ENCODE assay signal across 1 cellular context in the genomic region with DNA sequence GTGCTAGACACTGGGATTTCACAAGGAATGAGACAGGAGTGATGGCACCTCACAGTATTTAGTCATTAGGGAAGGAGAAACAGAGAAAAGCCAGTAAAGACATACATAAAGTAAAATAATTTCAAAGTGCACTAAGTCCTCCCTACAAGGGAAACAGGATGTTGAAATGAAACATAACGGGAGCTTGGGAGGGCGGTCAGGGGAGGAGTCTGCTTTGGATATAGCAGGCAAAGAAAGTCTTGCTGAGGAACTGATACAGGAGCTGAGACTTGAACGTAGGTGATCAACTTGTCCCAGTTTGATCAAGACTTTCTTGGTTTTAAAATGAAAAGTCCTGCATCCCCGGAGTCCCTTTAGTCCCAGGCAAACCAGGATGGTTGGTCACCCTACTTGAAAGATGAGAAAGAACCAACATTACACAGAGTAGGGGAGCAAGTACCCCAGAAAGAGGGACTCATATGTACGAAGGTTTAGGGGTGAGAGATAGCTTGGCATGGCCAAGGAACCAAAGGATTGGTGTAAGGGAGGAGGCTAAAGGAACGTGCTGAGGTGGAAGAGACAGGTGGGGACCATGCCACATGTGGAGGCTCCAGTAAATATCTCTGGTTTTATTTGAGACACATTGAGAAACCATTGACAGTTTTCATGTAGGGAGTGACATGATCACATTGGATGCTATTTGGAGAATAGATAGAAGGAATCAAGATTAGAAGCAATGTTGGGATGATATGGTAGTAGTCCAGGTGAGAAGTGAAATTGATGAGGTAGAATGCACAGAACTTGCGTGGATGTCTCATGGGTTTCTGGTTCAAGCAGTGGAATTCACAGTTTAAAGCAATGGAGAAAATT.
TF ChIP-seq lines count a peak whose summit lies in the region.

No MANE protein-coding gene starts in this region.

TF ChIP-seq in K562, 482 proteins besides CTCF, POLR2A, EP300 and RAD21 (continued from another document and continues in another):
- TF ChIP-seq, protein P1, sequence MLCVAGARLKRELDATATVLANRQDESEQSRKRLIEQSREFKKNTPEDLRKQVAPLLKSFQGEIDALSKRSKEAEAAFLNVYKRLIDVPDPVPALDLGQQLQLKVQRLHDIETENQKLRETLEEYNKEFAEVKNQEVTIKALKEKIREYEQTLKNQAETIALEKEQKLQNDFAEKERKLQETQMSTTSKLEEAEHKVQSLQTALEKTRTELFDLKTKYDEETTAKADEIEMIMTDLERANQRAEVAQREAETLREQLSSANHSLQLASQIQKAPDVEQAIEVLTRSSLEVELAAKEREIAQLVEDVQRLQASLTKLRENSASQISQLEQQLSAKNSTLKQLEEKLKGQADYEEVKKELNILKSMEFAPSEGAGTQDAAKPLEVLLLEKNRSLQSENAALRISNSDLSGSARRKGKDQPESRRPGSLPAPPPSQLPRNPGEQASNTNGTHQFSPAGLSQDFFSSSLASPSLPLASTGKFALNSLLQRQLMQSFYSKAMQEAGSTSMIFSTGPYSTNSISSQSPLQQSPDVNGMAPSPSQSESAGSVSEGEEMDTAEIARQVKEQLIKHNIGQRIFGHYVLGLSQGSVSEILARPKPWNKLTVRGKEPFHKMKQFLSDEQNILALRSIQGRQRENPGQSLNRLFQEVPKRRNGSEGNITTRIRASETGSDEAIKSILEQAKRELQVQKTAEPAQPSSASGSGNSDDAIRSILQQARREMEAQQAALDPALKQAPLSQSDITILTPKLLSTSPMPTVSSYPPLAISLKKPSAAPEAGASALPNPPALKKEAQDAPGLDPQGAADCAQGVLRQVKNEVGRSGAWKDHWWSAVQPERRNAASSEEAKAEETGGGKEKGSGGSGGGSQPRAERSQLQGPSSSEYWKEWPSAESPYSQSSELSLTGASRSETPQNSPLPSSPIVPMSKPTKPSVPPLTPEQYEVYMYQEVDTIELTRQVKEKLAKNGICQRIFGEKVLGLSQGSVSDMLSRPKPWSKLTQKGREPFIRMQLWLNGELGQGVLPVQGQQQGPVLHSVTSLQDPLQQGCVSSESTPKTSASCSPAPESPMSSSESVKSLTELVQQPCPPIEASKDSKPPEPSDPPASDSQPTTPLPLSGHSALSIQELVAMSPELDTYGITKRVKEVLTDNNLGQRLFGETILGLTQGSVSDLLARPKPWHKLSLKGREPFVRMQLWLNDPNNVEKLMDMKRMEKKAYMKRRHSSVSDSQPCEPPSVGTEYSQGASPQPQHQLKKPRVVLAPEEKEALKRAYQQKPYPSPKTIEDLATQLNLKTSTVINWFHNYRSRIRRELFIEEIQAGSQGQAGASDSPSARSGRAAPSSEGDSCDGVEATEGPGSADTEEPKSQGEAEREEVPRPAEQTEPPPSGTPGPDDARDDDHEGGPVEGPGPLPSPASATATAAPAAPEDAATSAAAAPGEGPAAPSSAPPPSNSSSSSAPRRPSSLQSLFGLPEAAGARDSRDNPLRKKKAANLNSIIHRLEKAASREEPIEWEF (CRISPR knock-in tag; IDR thresholded peaks at IDR 0.05), result no peak
- TF ChIP-seq ERF (CRISPR knock-in tag; IDR thresholded peaks at IDR 0.05), result peak; percentile 99
- TF ChIP-seq IRF2 (CRISPR knock-in tag; IDR thresholded peaks at IDR 0.05), result no peak
- TF ChIP-seq HIVEP1 (CRISPR knock-in tag; IDR thresholded peaks at IDR 0.05), result peak; percentile 85; the same call in 1 of the 2 replicates
- peak; percentile 95 for TF ChIP-seq ZNF586 (CRISPR knock-in tag; conservative IDR thresholded peaks at IDR 0.05)
- no peak for TF ChIP-seq ZNF311 (CRISPR knock-in tag; IDR thresholded peaks at IDR 0.05)
- peak; percentile 95 for TF ChIP-seq HMG20B (CRISPR knock-in tag; IDR thresholded peaks at IDR 0.05)
- TF ChIP-seq CBX8 (IDR thresholded peaks at IDR 0.05; ENCODE audit: borderline replicate concordance, extremely low read depth, low read depth, low read length, poor library complexity, severe bottlenecking), result no peak
- 0 out of 2 replicates have a peak, but pooled peaks have one; percentile 32 for TF ChIP-seq ZNF551 (CRISPR knock-in tag; IDR thresholded peaks at IDR 0.05)
- TF ChIP-seq FOXA1 (IDR thresholded peaks at IDR 0.05; ENCODE audit: borderline replicate concordance), result no peak
- no peak for TF ChIP-seq POLR3G (IDR thresholded peaks at IDR 0.05; ENCODE audit: extremely low read depth, insufficient read length, insufficient replicate concordance)
- TF ChIP-seq, protein P2, sequence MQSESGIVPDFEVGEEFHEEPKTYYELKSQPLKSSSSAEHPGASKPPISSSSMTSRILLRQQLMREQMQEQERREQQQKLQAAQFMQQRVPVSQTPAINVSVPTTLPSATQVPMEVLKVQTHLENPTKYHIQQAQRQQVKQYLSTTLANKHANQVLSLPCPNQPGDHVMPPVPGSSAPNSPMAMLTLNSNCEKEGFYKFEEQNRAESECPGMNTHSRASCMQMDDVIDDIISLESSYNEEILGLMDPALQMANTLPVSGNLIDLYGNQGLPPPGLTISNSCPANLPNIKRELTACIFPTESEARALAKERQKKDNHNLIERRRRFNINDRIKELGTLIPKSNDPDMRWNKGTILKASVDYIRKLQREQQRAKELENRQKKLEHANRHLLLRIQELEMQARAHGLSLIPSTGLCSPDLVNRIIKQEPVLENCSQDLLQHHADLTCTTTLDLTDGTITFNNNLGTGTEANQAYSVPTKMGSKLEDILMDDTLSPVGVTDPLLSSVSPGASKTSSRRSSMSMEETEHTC (IDR thresholded peaks at IDR 0.05), result no peak
- TF ChIP-seq, protein P3, sequence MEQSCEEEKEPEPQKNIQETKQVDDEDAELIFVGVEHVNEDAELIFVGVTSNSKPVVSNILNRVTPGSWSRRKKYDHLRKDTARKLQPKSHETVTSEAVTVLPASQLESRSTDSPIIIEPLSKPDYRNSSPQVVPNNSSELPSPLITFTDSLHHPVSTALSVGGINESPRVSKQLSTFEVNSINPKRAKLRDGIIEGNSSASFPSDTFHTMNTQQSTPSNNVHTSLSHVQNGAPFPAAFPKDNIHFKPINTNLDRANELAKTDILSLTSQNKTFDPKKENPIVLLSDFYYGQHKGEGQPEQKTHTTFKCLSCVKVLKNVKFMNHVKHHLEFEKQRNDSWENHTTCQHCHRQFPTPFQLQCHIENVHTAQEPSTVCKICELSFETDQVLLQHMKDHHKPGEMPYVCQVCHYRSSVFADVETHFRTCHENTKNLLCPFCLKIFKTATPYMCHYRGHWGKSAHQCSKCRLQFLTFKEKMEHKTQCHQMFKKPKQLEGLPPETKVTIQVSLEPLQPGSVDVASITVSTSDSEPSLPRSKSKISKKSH (CRISPR knock-in tag; IDR thresholded peaks at IDR 0.05), result peak; percentile 80; the same call in 1 of the 2 replicates
- TF ChIP-seq, protein P4, sequence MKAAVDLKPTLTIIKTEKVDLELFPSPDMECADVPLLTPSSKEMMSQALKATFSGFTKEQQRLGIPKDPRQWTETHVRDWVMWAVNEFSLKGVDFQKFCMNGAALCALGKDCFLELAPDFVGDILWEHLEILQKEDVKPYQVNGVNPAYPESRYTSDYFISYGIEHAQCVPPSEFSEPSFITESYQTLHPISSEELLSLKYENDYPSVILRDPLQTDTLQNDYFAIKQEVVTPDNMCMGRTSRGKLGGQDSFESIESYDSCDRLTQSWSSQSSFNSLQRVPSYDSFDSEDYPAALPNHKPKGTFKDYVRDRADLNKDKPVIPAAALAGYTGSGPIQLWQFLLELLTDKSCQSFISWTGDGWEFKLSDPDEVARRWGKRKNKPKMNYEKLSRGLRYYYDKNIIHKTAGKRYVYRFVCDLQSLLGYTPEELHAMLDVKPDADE (conservative IDR thresholded peaks at IDR 0.05; ENCODE audit: control insufficient read depth, low read depth, low read length), result no peak
- 0 out of 2 replicates have a peak, but pooled peaks have one; percentile 59 for TF ChIP-seq ELF2 (CRISPR knock-in tag; IDR thresholded peaks at IDR 0.05)
- no peak for TF ChIP-seq MTF1 (CRISPR knock-in tag; IDR thresholded peaks at IDR 0.05; ENCODE audit: borderline replicate concordance)
- peak; percentile 53; the same call in 1 of the 2 replicates for TF ChIP-seq ZNF778 (CRISPR knock-in tag; IDR thresholded peaks at IDR 0.05)
- TF ChIP-seq, protein P5, sequence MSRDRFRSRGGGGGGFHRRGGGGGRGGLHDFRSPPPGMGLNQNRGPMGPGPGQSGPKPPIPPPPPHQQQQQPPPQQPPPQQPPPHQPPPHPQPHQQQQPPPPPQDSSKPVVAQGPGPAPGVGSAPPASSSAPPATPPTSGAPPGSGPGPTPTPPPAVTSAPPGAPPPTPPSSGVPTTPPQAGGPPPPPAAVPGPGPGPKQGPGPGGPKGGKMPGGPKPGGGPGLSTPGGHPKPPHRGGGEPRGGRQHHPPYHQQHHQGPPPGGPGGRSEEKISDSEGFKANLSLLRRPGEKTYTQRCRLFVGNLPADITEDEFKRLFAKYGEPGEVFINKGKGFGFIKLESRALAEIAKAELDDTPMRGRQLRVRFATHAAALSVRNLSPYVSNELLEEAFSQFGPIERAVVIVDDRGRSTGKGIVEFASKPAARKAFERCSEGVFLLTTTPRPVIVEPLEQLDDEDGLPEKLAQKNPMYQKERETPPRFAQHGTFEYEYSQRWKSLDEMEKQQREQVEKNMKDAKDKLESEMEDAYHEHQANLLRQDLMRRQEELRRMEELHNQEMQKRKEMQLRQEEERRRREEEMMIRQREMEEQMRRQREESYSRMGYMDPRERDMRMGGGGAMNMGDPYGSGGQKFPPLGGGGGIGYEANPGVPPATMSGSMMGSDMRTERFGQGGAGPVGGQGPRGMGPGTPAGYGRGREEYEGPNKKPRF (IDR thresholded peaks at IDR 0.05; ENCODE audit: low read depth, low read length), result no peak
- no peak for TF ChIP-seq TAF7 (tag; IDR thresholded peaks at IDR 0.05)
- TF ChIP-seq KAT7 (CRISPR knock-in tag; IDR thresholded peaks at IDR 0.05; ENCODE audit: borderline replicate concordance), result no peak
- TF ChIP-seq TEAD2 (tag; IDR thresholded peaks at IDR 0.05), result no peak
- peak; percentile 84 for TF ChIP-seq ZFP1 (CRISPR knock-in tag; IDR thresholded peaks at IDR 0.05)
- no peak for TF ChIP-seq EHMT2 (IDR thresholded peaks at IDR 0.05)
- TF ChIP-seq ZNF436 (CRISPR knock-in tag; IDR thresholded peaks at IDR 0.05), result peak; percentile 96
- TF ChIP-seq, protein P6, sequence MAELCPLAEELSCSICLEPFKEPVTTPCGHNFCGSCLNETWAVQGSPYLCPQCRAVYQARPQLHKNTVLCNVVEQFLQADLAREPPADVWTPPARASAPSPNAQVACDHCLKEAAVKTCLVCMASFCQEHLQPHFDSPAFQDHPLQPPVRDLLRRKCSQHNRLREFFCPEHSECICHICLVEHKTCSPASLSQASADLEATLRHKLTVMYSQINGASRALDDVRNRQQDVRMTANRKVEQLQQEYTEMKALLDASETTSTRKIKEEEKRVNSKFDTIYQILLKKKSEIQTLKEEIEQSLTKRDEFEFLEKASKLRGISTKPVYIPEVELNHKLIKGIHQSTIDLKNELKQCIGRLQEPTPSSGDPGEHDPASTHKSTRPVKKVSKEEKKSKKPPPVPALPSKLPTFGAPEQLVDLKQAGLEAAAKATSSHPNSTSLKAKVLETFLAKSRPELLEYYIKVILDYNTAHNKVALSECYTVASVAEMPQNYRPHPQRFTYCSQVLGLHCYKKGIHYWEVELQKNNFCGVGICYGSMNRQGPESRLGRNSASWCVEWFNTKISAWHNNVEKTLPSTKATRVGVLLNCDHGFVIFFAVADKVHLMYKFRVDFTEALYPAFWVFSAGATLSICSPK (IDR thresholded peaks at IDR 0.05; ENCODE audit: borderline replicate concordance), result no peak
- TF ChIP-seq OTX1 (CRISPR knock-in tag; IDR thresholded peaks at IDR 0.05), result peak; percentile 99
- TF ChIP-seq TEAD1 (CRISPR knock-in tag; IDR thresholded peaks at IDR 0.05), result peak in 1 of 2 experiments; percentile 89; a peak in 2 of 4 replicates
- TF ChIP-seq, protein P7, sequence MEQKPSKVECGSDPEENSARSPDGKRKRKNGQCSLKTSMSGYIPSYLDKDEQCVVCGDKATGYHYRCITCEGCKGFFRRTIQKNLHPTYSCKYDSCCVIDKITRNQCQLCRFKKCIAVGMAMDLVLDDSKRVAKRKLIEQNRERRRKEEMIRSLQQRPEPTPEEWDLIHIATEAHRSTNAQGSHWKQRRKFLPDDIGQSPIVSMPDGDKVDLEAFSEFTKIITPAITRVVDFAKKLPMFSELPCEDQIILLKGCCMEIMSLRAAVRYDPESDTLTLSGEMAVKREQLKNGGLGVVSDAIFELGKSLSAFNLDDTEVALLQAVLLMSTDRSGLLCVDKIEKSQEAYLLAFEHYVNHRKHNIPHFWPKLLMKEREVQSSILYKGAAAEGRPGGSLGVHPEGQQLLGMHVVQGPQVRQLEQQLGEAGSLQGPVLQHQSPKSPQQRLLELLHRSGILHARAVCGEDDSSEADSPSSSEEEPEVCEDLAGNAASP (IDR thresholded peaks at IDR 0.05), result no peak
- no peak for TF ChIP-seq RB1 (IDR thresholded peaks at IDR 0.05; ENCODE audit: low read depth)
- no peak for TF ChIP-seq ZNF224 (CRISPR knock-in tag; IDR thresholded peaks at IDR 0.05)
- TF ChIP-seq, protein P8, sequence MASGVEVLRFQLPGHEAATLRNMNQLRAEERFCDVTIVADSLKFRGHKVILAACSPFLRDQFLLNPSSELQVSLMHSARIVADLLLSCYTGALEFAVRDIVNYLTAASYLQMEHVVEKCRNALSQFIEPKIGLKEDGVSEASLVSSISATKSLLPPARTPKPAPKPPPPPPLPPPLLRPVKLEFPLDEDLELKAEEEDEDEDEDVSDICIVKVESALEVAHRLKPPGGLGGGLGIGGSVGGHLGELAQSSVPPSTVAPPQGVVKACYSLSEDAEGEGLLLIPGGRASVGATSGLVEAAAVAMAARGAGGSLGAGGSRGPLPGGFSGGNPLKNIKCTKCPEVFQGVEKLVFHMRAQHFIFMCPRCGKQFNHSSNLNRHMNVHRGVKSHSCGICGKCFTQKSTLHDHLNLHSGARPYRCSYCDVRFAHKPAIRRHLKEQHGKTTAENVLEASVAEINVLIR (CRISPR knock-in tag; IDR thresholded peaks at IDR 0.05), result no peak; the same call in 1 of the 2 replicates
- TF ChIP-seq NCOR1 (IDR thresholded peaks at IDR 0.05), result 0 out of 2 replicates have a peak, but pooled peaks have one; percentile 16
- TF ChIP-seq, protein P9, sequence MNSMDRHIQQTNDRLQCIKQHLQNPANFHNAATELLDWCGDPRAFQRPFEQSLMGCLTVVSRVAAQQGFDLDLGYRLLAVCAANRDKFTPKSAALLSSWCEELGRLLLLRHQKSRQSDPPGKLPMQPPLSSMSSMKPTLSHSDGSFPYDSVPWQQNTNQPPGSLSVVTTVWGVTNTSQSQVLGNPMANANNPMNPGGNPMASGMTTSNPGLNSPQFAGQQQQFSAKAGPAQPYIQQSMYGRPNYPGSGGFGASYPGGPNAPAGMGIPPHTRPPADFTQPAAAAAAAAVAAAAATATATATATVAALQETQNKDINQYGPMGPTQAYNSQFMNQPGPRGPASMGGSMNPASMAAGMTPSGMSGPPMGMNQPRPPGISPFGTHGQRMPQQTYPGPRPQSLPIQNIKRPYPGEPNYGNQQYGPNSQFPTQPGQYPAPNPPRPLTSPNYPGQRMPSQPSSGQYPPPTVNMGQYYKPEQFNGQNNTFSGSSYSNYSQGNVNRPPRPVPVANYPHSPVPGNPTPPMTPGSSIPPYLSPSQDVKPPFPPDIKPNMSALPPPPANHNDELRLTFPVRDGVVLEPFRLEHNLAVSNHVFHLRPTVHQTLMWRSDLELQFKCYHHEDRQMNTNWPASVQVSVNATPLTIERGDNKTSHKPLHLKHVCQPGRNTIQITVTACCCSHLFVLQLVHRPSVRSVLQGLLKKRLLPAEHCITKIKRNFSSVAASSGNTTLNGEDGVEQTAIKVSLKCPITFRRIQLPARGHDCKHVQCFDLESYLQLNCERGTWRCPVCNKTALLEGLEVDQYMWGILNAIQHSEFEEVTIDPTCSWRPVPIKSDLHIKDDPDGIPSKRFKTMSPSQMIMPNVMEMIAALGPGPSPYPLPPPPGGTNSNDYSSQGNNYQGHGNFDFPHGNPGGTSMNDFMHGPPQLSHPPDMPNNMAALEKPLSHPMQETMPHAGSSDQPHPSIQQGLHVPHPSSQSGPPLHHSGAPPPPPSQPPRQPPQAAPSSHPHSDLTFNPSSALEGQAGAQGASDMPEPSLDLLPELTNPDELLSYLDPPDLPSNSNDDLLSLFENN (IDR thresholded peaks at IDR 0.05; ENCODE audit: low read depth in 2 of 2, low read length in 2 of 2), result 0 out of 4 replicates have a peak, but pooled peaks of 1 of the 2 experiments have one; percentile 70
